1 cellular context compared by ENCODE assay signal in genomic region chr3:123755085-123755484, GRCh38.
TF ChIP-seq lines count a peak whose summit lies in the region.

No MANE protein-coding gene starts in this region.

TF ChIP-seq in HepG2, 621 proteins besides CTCF, POLR2A, EP300 and RAD21 (continued from another document):
- no peak for TF ChIP-seq ZXDC (CRISPR knock-in tag; IDR thresholded peaks at IDR 0.05)
- TF ChIP-seq CCAR2 (optimal IDR thresholded peaks at IDR 0.05; ENCODE audit: low read depth, low read length): no peak
- peak; percentile 64 for TF ChIP-seq ASH2L (IDR thresholded peaks at IDR 0.05; ENCODE audit: insufficient read length, low read depth, low read length)
- TF ChIP-seq STAT5B (CRISPR knock-in tag; IDR thresholded peaks at IDR 0.05): no peak
- TF ChIP-seq RXRA (CRISPR knock-in tag; IDR thresholded peaks at IDR 0.05): peak; percentile 49; the same call in 1 of the 2 replicates
- TF ChIP-seq GZF1 (CRISPR knock-in tag; IDR thresholded peaks at IDR 0.05): peak; percentile 75; the same call in 1 of the 2 replicates
- no peak for TF ChIP-seq HOXA5 (CRISPR knock-in tag; IDR thresholded peaks at IDR 0.05)
- peak; percentile 62 for TF ChIP-seq HNF4A (CRISPR knock-in tag; IDR thresholded peaks at IDR 0.05)
- TF ChIP-seq SMAD3 (CRISPR knock-in tag; IDR thresholded peaks at IDR 0.05): peak; percentile 77; the same call in 1 of the 2 replicates
TF ChIP-seq in HepG2: peak in this region for 127.
